ENCODE assay signal across 21 cellular contexts in the genomic region with DNA sequence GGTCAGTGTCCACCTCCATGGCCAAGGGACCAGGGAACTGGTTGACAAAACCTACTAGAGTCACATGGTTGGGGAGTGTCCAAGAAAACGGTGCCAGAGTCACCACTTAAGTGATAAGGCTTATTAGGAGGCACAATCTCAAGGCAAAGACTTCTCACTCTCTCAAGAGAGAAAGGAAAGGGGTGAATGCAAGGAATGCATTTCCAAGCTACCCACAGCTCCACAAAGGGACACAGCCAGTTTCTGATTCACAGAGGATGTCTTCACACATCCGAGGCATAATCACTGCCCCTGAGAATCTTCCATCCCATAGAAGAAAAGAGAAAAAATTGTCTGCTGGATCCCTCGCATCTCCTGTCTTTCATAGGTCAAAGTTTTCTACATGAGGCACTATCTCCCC.
A peak's percentile ranks its signal among the peaks of the same experiment; 100 is the strongest.
DNase-seq lines count a peak whose midpoint lies in the region; ATAC-seq and TF ChIP-seq lines count a peak whose summit lies in the region.
"Had no signal": no experiment of that assay in that cellular context is flagged by ENCODE, and none has a peak within 500 bp of the region (broad histone marks: within the 10 kb centered on the region; RNA-seq: fewer than 3 reads in every experiment).

No MANE protein-coding gene starts in this region.

- H3K4me3 Mint-ChIP-seq in activated CD8-positive, alpha-beta T cell treated with anti-CD3 and anti-CD28 coated beads for 36 hours = no peak overlapping the region
- no peak overlapping the region for H3K4me3 Mint-ChIP-seq in activated T-helper 1 cell treated with anti-CD3 and anti-CD28 coated beads, Interleukin-12 subunit alpha, Interleukin-12 subunit beta, Interleukin-2, Interleukin-4 antibody, amounts not matched to agents 30 ng/mL and 10 ng/mL and 1 ng/mL, durations not matched to agents 14 hours and 24 hours and 36 hours
- H3K4me3 Mint-ChIP-seq: activated CD4-positive, alpha-beta T cell treated with anti-CD3 and anti-CD28 coated beads for 36 hours; activated T-helper 17 cell treated with anti-CD3 and anti-CD28 coated beads, Interleukin-2, amount 50 U/mL, for 72 hours; effector memory CD8-positive, alpha-beta T cell had no signal

- CTCF ChIA-PET in activated CD8-positive, alpha-beta T cell treated with anti-CD3 and anti-CD28 coated beads for 36 hours (lab: Charles Lee) = interaction anchor here (1.3 to 2.1 kb wide), 2 partner anchors 20 to 23 kb away, joined by 4 to 9 read pairs; no protein-coding TSS in a partner anchor

- H3K18ac ChIP-seq in mesenchymal stem cell (ENCODE audit: low read depth in 1 of 2, low read length in 2 of 2) = no peak overlapping the region

- no peaks in the 10 kb centered on the region for H3K79me1 ChIP-seq in mesenchymal stem cell (replicated peaks; ENCODE audit: low read length, poor library complexity, severe bottlenecking)

- WGBS in mesenchymal stem cell = 53% methylated on average over 2 of the region's 3 CpGs

- H3K4me3 ChIP-seq in mesenchymal stem cell (ENCODE audit: insufficient read depth in 1 of 2, low read depth in 1 of 2, low read length in 2 of 2) (no peak overlapping the region), skin epidermis (no peak overlapping the region)
- H3K4me3 ChIP-seq: BLaER1 treated with 17β-estradiol and CSF1 and Interleukin-3, amounts not matched to agents 10 nM and 100 nM; right atrium auricular region; testis had no signal

- peaks cover 35% of the 10 kb centered on the region for H3K4me1 Mint-ChIP-seq in activated CD8-positive, alpha-beta T cell treated with anti-CD3 and anti-CD28 coated beads for 36 hours (ENCODE audit: low read depth)
- H3K4me1 Mint-ChIP-seq in activated T-helper 1 cell treated with anti-CD3 and anti-CD28 coated beads, Interleukin-12 subunit alpha, Interleukin-12 subunit beta, Interleukin-2, Interleukin-4 antibody, amounts not matched to agents 30 ng/mL and 10 ng/mL and 1 ng/mL, durations not matched to agents 14 hours and 24 hours and 36 hours (ENCODE audit: low read depth) = peaks cover 6% of the 10 kb centered on the region

- intact Hi-C loops in activated CD8-positive, alpha-beta T cell treated with anti-CD3 and anti-CD28 coated beads for 36 hours (cut with micrococcal nuclease) = no loop called here
- intact Hi-C loops in activated T-helper 1 cell treated with anti-CD3 and anti-CD28 coated beads, Interleukin-12 subunit alpha, Interleukin-12 subunit beta, Interleukin-2, Interleukin-4 antibody, amounts not matched to agents 30 ng/mL and 10 ng/mL and 1 ng/mL, durations not matched to agents 14 hours and 24 hours and 36 hours (cut with micrococcal nuclease) = no loop called here

- no peak for TF ChIP-seq CTCF in activated CD8-positive, alpha-beta T cell treated with anti-CD3 and anti-CD28 coated beads for 36 hours (IDR thresholded peaks at IDR 0.05)

- H4K91ac ChIP-seq in mesenchymal stem cell (ENCODE audit: low read length) = no peak overlapping the region

- H3K36me3 Mint-ChIP-seq in activated CD8-positive, alpha-beta T cell treated with anti-CD3 and anti-CD28 coated beads for 36 hours (ENCODE audit: low read depth) = peaks cover 19% of the 10 kb centered on the region
- H3K36me3 Mint-ChIP-seq in activated T-helper 1 cell treated with anti-CD3 and anti-CD28 coated beads, Interleukin-12 subunit alpha, Interleukin-12 subunit beta, Interleukin-2, Interleukin-4 antibody, amounts not matched to agents 30 ng/mL and 10 ng/mL and 1 ng/mL, durations not matched to agents 14 hours and 24 hours and 36 hours (ENCODE audit: low read depth) = no peaks in the 10 kb centered on the region

- no peak overlapping the region for H3K4ac ChIP-seq in mesenchymal stem cell (ENCODE audit: low read depth in 1 of 2, low read length in 2 of 2)

- no peak for ATAC-seq in activated CD8-positive, alpha-beta T cell treated with anti-CD3 and anti-CD28 coated beads for 36 hours
- no peak for ATAC-seq in GM21717 (IDR thresholded peaks at IDR 0.05; ENCODE audit: unreplicated experiment)
- ATAC-seq: activated CD4-positive, alpha-beta T cell treated with anti-CD3 and anti-CD28 coated beads for 36 hours; activated T-helper 17 cell treated with anti-CD3 and anti-CD28 coated beads, Interleukin-2, amount 50 U/mL, for 72 hours; effector memory CD8-positive, alpha-beta T cell; esophagus mucosa; PC-3 had no signal

- peaks cover 5% of the 10 kb centered on the region for H3K4me1 ChIP-seq in mesenchymal stem cell (ENCODE audit: control insufficient read depth, insufficient read depth, low read depth, low read length)

- no peaks in the 10 kb centered on the region for H3K9me3 Mint-ChIP-seq in activated CD8-positive, alpha-beta T cell treated with anti-CD3 and anti-CD28 coated beads for 36 hours
- no peaks in the 10 kb centered on the region for H3K9me3 Mint-ChIP-seq in activated T-helper 1 cell treated with anti-CD3 and anti-CD28 coated beads, Interleukin-12 subunit alpha, Interleukin-12 subunit beta, Interleukin-2, Interleukin-4 antibody, amounts not matched to agents 30 ng/mL and 10 ng/mL and 1 ng/mL, durations not matched to agents 14 hours and 24 hours and 36 hours
- H3K9me3 Mint-ChIP-seq: activated T-helper 17 cell treated with anti-CD3 and anti-CD28 coated beads, Interleukin-2, amount 50 U/mL, for 72 hours; effector memory CD8-positive, alpha-beta T cell had no signal

- H3K14ac ChIP-seq in mesenchymal stem cell (ENCODE audit: low read length in 2 of 2) = no peak overlapping the region

- no peaks in the 10 kb centered on the region for H3K27me3 Mint-ChIP-seq in activated CD8-positive, alpha-beta T cell treated with anti-CD3 and anti-CD28 coated beads for 36 hours
- peaks cover 1% of the 10 kb centered on the region for H3K27me3 Mint-ChIP-seq in activated T-helper 1 cell treated with anti-CD3 and anti-CD28 coated beads, Interleukin-12 subunit alpha, Interleukin-12 subunit beta, Interleukin-2, Interleukin-4 antibody, amounts not matched to agents 30 ng/mL and 10 ng/mL and 1 ng/mL, durations not matched to agents 14 hours and 24 hours and 36 hours (ENCODE audit: insufficient read depth)

- H3K27me3 ChIP-seq in mesenchymal stem cell (ENCODE audit: control insufficient read depth in 1 of 2, insufficient read depth in 1 of 2, low read length in 2 of 2) = no peaks in the 10 kb centered on the region
- H3K27me3 ChIP-seq: right atrium auricular region, testis had no signal

- H3K4me2 ChIP-seq in mesenchymal stem cell (ENCODE audit: low read length, poor library complexity, severe bottlenecking) = no peak overlapping the region
- H3K4me2 ChIP-seq: BLaER1 treated with 17β-estradiol and CSF1 and Interleukin-3, amounts not matched to agents 10 nM and 100 nM had no signal

- H2AK5ac ChIP-seq in mesenchymal stem cell (ENCODE audit: low read length, severe bottlenecking) = no peak overlapping the region

- no peak overlapping the region for H2BK15ac ChIP-seq in mesenchymal stem cell (ENCODE audit: low read depth, poor library complexity, severe bottlenecking)

- H2BK5ac ChIP-seq in mesenchymal stem cell (ENCODE audit: low read depth, low read length, poor library complexity, severe bottlenecking) = no peak overlapping the region

- H3K9me3 ChIP-seq in mesenchymal stem cell (ENCODE audit: control insufficient read depth, low read length) = no peaks in the 10 kb centered on the region
- H3K9me3 ChIP-seq: BLaER1 treated with 17β-estradiol and CSF1 and Interleukin-3, amounts not matched to agents 10 nM and 100 nM; right atrium auricular region; testis had no signal

- H2BK12ac ChIP-seq in mesenchymal stem cell (ENCODE audit: low read length in 2 of 2) = no peak overlapping the region

- POLR2A ChIA-PET in activated CD8-positive, alpha-beta T cell treated with anti-CD3 and anti-CD28 coated beads for 36 hours (lab: Charles Lee) = interaction anchor here (1.0 kb wide), 1 partner anchor 25 kb away, joined by 3 read pairs; no protein-coding TSS in a partner anchor

- peaks cover 0 to 2% of the 10 kb centered on the region in 2 experiments for H3K36me3 ChIP-seq in mesenchymal stem cell (ENCODE audit: control insufficient read depth in 1 of 2, insufficient read depth in 2 of 2, low read depth in 1 of 2, low read length in 2 of 2)
- H3K36me3 ChIP-seq: BLaER1 treated with 17β-estradiol and CSF1 and Interleukin-3, amounts not matched to agents 10 nM and 100 nM; right atrium auricular region had no signal

- peak; percentile 65 for DNase-seq in AG08395 (ENCODE audit: low spot score)
- no peak for DNase-seq in activated CD8-positive, alpha-beta T cell treated with anti-CD3 and anti-CD28 coated beads for 36 hours
- DNase-seq in mesenchymal stem cell = peak; percentile 13
- DNase-seq in activated T-helper 1 cell treated with anti-CD3 and anti-CD28 coated beads, Interleukin-12 subunit alpha, Interleukin-12 subunit beta, Interleukin-2, Interleukin-4 antibody, amounts not matched to agents 30 ng/mL and 10 ng/mL and 1 ng/mL, durations not matched to agents 14 hours and 24 hours and 36 hours (ENCODE audit: low spot score) = no peak
- no peak for DNase-seq in NCI-H2107 treated with DMSO at 0.1 percent for 48 hours (lab: John Stamatoyannopoulos, UW; ENCODE audit: unreplicated experiment)
- DNase-seq in activated naive CD4-positive, alpha-beta T cell treated with anti-CD3 and anti-CD28 coated beads, Interleukin-2, amount 50 U/mL, for 16 hours = no peak
- DNase-seq: activated CD4-positive, alpha-beta T cell treated with anti-CD3 and anti-CD28 coated beads for 36 hours; effector memory CD8-positive, alpha-beta T cell; KG1; mammary epithelial cell; NCI-H1694; NCI-H446 treated with DMSO at 0.1 percent for 48 hours; PC-3; Right ventricle myocardium superior; testis had no signal

- H4K8ac ChIP-seq in mesenchymal stem cell (ENCODE audit: low read length) = no peak overlapping the region

- no peak overlapping the region for H3K27ac ChIP-seq in mesenchymal stem cell (ENCODE audit: low read length, poor library complexity, severe bottlenecking)
- H3K27ac ChIP-seq in skin epidermis = peak overlapping the region in 14 of 21 experiments; percentile 8 to 73 (median 56)
- H3K27ac ChIP-seq: BLaER1 treated with 17β-estradiol and CSF1 and Interleukin-3, amounts not matched to agents 10 nM and 100 nM; right atrium auricular region had no signal

- H3K23ac ChIP-seq in mesenchymal stem cell (ENCODE audit: low read length in 2 of 2) = no peak overlapping the region

- H2BK120ac ChIP-seq in mesenchymal stem cell (ENCODE audit: low read depth, low read length) = no peak overlapping the region

- peak overlapping the region; percentile 60 for H3K9ac ChIP-seq in mesenchymal stem cell (ENCODE audit: low read length)
- H3K9ac ChIP-seq: BLaER1 treated with 17β-estradiol and CSF1 and Interleukin-3, amounts not matched to agents 10 nM and 100 nM had no signal

- no peak overlapping the region for H2AFZ ChIP-seq in mesenchymal stem cell (ENCODE audit: low read depth, low read length)

- peak overlapping the region; percentile 4 for H3K27ac Mint-ChIP-seq in activated CD8-positive, alpha-beta T cell treated with anti-CD3 and anti-CD28 coated beads for 36 hours
- H3K27ac Mint-ChIP-seq in activated T-helper 1 cell treated with anti-CD3 and anti-CD28 coated beads, Interleukin-12 subunit alpha, Interleukin-12 subunit beta, Interleukin-2, Interleukin-4 antibody, amounts not matched to agents 30 ng/mL and 10 ng/mL and 1 ng/mL, durations not matched to agents 14 hours and 24 hours and 36 hours = no peak overlapping the region
- H3K27ac Mint-ChIP-seq: activated CD4-positive, alpha-beta T cell treated with anti-CD3 and anti-CD28 coated beads for 36 hours; activated T-helper 17 cell treated with anti-CD3 and anti-CD28 coated beads, Interleukin-2, amount 50 U/mL, for 72 hours; effector memory CD8-positive, alpha-beta T cell had no signal

Comparison
In these comparisons a context has a peak if more than half of its experiments do, and no peak if none do; other contexts are left out.
1. DNase-seq: peak in AG08395 (single experiment) and mesenchymal stem cell (single experiment); none in activated CD8-positive, alpha-beta T cell treated with anti-CD3 and anti-CD28 coated beads for 36 hours (single experiment), activated T-helper 1 cell treated with anti-CD3 and anti-CD28 coated beads, Interleukin-12 subunit alpha, Interleukin-12 subunit beta, Interleukin-2, Interleukin-4 antibody, amounts not matched to agents 30 ng/mL and 10 ng/mL and 1 ng/mL, durations not matched to agents 14 hours and 24 hours and 36 hours (single experiment), NCI-H2107 treated with DMSO at 0.1 percent for 48 hours (single experiment) and activated naive CD4-positive, alpha-beta T cell treated with anti-CD3 and anti-CD28 coated beads, Interleukin-2, amount 50 U/mL, for 16 hours (single experiment).